ENCODE assay signal across 8 cellular contexts in genomic region chr1:212291505-212292134, GRCh38. TPM values are rescaled to one million over a fixed set of nuclear protein-coding genes. Genes with fewer than 3 reads are reported as not detected.
DNase-seq lines count a peak whose midpoint lies in the region; ATAC-seq and TF ChIP-seq lines count a peak whose summit lies in the region.

No MANE protein-coding gene starts in this region.

- POLR2A ChIA-PET in OCI-LY7 (lab: Charles Lee) = interaction anchor here (0.6 to 1.1 kb wide), 2 partner anchors 256 to 529 kb away, joined by 3 to 6 read pairs; partner anchors contain the start of genes DTL and INTS7

- H3K79me2 ChIP-seq in DND-41 (ENCODE audit: insufficient read depth, low read length) = peaks cover 100% of the 10 kb centered on the region
- peaks cover 88% of the 10 kb centered on the region for H3K79me2 ChIP-seq in KMS-11 (ENCODE audit: insufficient read depth, low read depth)
- H3K79me2 ChIP-seq in OCI-LY7 (ENCODE audit: insufficient read depth, low read depth, low read length) = peaks cover 100% of the 10 kb centered on the region

- CTCF ChIA-PET in OCI-LY7 (lab: Charles Lee; ENCODE audit: unreplicated experiment) = interaction anchor here (1.1 kb wide), 1 partner anchor 221 kb away, joined by 6 read pairs; no protein-coding TSS in a partner anchor

- H3K4me3 ChIP-seq in DND-41 (ENCODE audit: low read depth in 1 of 2, low read length in 2 of 2) (no peak overlapping the region), KMS-11 (IDR thresholded peaks at IDR 0.05; ENCODE audit: insufficient read depth, low read depth, low read length) (no peak overlapping the region), OCI-LY7 (ENCODE audit: low read depth, low read length, poor library complexity, severe bottlenecking) (no peak overlapping the region)

- H2AFZ ChIP-seq in DND-41 (ENCODE audit: low read depth, low read length) (no peak overlapping the region), KMS-11 (ENCODE audit: low read depth) (no peak overlapping the region), OCI-LY7 (ENCODE audit: low read length) (no peak overlapping the region)

- H3K9me2 ChIP-seq in OCI-LY7 (ENCODE audit: insufficient read depth, low read length) = no peaks in the 10 kb centered on the region

- H3K4me1 ChIP-seq in DND-41 (ENCODE audit: insufficient read depth, low read length) (peaks cover 55% of the 10 kb centered on the region), KMS-11 (ENCODE audit: low read depth, poor library complexity, severe bottlenecking) (peaks cover 64% of the 10 kb centered on the region), OCI-LY7 (ENCODE audit: insufficient read depth, low read length, poor library complexity, severe bottlenecking) (peaks cover 46% of the 10 kb centered on the region)

- H3K27me3 ChIP-seq in DND-41 (ENCODE audit: insufficient read depth, low read length, poor library complexity) (no peaks in the 10 kb centered on the region), KMS-11 (ENCODE audit: insufficient read depth, low read depth) (no peaks in the 10 kb centered on the region)

- H4K20me1 ChIP-seq in DND-41 (ENCODE audit: insufficient read depth, low read length) (peaks cover 33% of the 10 kb centered on the region; the same call in 1 of the 2 replicates), KMS-11 (ENCODE audit: insufficient read depth) (peaks cover 7% of the 10 kb centered on the region), OCI-LY7 (ENCODE audit: insufficient read depth, low read length) (peaks cover 53% of the 10 kb centered on the region)

- no TSS peak for BruUV-seq in OCI-LY7 (replicated peaks; lab: Mats Ljungman, UMichigan)

- intact Hi-C loops in OCI-LY7 (cut with micrococcal nuclease; ENCODE audit: unreplicated experiment) = loop anchor here (2.0 kb wide), 1 partner anchor 221 kb away; no protein-coding TSS in a partner anchor

- peaks cover 5% of the 10 kb centered on the region; the same call in 1 of the 2 replicates for H3K36me3 ChIP-seq in DND-41 (ENCODE audit: insufficient read depth, low read length)
- no peaks in the 10 kb centered on the region for H3K36me3 ChIP-seq in KMS-11 (ENCODE audit: insufficient read depth)
- H3K36me3 ChIP-seq in OCI-LY7 (ENCODE audit: insufficient read depth, low read length) = peaks cover 7% of the 10 kb centered on the region; the same call in 1 of the 2 replicates

- H3K4me2 ChIP-seq in DND-41 (ENCODE audit: insufficient read depth, low read length) (peak overlapping the region; percentile 37; the same call in 1 of the 2 replicates), KMS-11 (peak overlapping the region; percentile 40), OCI-LY7 (ENCODE audit: low read length) (peak overlapping the region; percentile 78)

- no peak overlapping the region for H3K9ac ChIP-seq in DND-41 (ENCODE audit: low read depth, low read length)
- no peak overlapping the region for H3K9ac ChIP-seq in KMS-11

- ATAC-seq in DND-41 (ENCODE audit: insufficient read depth, low read depth) (peak; percentile 94), GM21526 (IDR thresholded peaks at IDR 0.05; ENCODE audit: low FRiP score, unreplicated experiment) (peak; percentile 55)

- H3K9me3 ChIP-seq in DND-41 (ENCODE audit: insufficient read depth, low read length, severe bottlenecking) (no peaks in the 10 kb centered on the region), OCI-LY7 (ENCODE audit: low read length) (no peaks in the 10 kb centered on the region)

- TF ChIP-seq CTCF in DND-41 (IDR thresholded peaks at IDR 0.05; ENCODE audit: borderline replicate concordance, extremely low read depth, low read length, poor library complexity, severe bottlenecking) = peak; percentile 95
- TF ChIP-seq CTCF in KMS-11 (conservative IDR thresholded peaks at IDR 0.05; ENCODE audit: low read depth, low read length) = peak; percentile 85
- peak; percentile 91 for TF ChIP-seq CTCF in OCI-LY7 (conservative IDR thresholded peaks at IDR 0.05; ENCODE audit: low read length)

- H3K27ac ChIP-seq in DND-41 (ENCODE audit: low read length) = no peak overlapping the region
- no peak overlapping the region for H3K27ac ChIP-seq in KMS-11
- H3K27ac ChIP-seq in OCI-LY7 (ENCODE audit: low read depth, low read length, poor library complexity, severe bottlenecking) = no peak overlapping the region

- peak; percentile 35 for DNase-seq in DND-41
- DNase-seq in OCI-LY7 (ENCODE audit: low spot score) = peak; percentile 66
- peak; percentile 47 for DNase-seq in cerebellar cortex (ENCODE audit: low spot score)
- DNase-seq in medulla oblongata (ENCODE audit: extremely low spot score) = peak; percentile 58
- DNase-seq in nucleus accumbens (lab: John Stamatoyannopoulos, UW) = no peak
- no peak for DNase-seq in islet precursor cell

RNA-seq across cellular contexts. Expression of gene PPP2R5A, which starts 6.4 kb away (rescaled TPM):
- 26.8 and 28.0 TPM in 2 replicates for total RNA-seq in OCI-LY7 (2014; rRNA removed; shearing (Covaris generic))
- 36.0 and 37.7 TPM in 2 replicates for total RNA-seq in OCI-LY7 (2022)

Comparison
In these comparisons a context has a peak if more than half of its experiments do, and no peak if none do; other contexts are left out.
1. DNase-seq: peak in DND-41 (single experiment), OCI-LY7 (single experiment), cerebellar cortex (single experiment) and medulla oblongata (single experiment); none in nucleus accumbens (0 of 56) and islet precursor cell (single experiment).
2. Peak in every context shown above with its lines, with median percentiles within 50 percentile points of each other: H3K4me2 ChIP-seq and CTCF ChIP-seq.